ENCODE assay signal across 1 cellular context in genomic region chr4:20618010-20618409, GRCh38.
TF ChIP-seq lines count a peak whose summit lies in the region.

No MANE protein-coding gene starts in this region.

TF ChIP-seq in WTC11, 78 proteins besides CTCF, POLR2A, EP300 and RAD21 (continued from another document):
- TF ChIP-seq AFF4 (CRISPR knock-in tag; IDR thresholded peaks at IDR 0.05; ENCODE audit: borderline replicate concordance) (no peak), ATF1 (CRISPR knock-in tag; IDR thresholded peaks at IDR 0.05) (no peak), TP53 (CRISPR knock-in tag; IDR thresholded peaks at IDR 0.05) (no peak), SP1 (CRISPR knock-in tag; conservative IDR thresholded peaks at IDR 0.05) (no peak), ELF4 (CRISPR knock-in tag; IDR thresholded peaks at IDR 0.05; ENCODE audit: low read depth) (no peak), RELA (CRISPR knock-in tag; IDR thresholded peaks at IDR 0.05; ENCODE audit: borderline replicate concordance) (no peak), GABPB1 (CRISPR knock-in tag; IDR thresholded peaks at IDR 0.05) (no peak), ZNF425 (CRISPR knock-in tag; conservative IDR thresholded peaks at IDR 0.05) (no peak), ARID4B (CRISPR knock-in tag; IDR thresholded peaks at IDR 0.05; ENCODE audit: borderline replicate concordance) (no peak)
- TF ChIP-seq, protein P1, sequence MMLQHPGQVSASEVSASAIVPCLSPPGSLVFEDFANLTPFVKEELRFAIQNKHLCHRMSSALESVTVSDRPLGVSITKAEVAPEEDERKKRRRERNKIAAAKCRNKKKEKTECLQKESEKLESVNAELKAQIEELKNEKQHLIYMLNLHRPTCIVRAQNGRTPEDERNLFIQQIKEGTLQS (CRISPR knock-in tag; conservative IDR thresholded peaks at IDR 0.05) = no peak
- TF ChIP-seq, protein P2, sequence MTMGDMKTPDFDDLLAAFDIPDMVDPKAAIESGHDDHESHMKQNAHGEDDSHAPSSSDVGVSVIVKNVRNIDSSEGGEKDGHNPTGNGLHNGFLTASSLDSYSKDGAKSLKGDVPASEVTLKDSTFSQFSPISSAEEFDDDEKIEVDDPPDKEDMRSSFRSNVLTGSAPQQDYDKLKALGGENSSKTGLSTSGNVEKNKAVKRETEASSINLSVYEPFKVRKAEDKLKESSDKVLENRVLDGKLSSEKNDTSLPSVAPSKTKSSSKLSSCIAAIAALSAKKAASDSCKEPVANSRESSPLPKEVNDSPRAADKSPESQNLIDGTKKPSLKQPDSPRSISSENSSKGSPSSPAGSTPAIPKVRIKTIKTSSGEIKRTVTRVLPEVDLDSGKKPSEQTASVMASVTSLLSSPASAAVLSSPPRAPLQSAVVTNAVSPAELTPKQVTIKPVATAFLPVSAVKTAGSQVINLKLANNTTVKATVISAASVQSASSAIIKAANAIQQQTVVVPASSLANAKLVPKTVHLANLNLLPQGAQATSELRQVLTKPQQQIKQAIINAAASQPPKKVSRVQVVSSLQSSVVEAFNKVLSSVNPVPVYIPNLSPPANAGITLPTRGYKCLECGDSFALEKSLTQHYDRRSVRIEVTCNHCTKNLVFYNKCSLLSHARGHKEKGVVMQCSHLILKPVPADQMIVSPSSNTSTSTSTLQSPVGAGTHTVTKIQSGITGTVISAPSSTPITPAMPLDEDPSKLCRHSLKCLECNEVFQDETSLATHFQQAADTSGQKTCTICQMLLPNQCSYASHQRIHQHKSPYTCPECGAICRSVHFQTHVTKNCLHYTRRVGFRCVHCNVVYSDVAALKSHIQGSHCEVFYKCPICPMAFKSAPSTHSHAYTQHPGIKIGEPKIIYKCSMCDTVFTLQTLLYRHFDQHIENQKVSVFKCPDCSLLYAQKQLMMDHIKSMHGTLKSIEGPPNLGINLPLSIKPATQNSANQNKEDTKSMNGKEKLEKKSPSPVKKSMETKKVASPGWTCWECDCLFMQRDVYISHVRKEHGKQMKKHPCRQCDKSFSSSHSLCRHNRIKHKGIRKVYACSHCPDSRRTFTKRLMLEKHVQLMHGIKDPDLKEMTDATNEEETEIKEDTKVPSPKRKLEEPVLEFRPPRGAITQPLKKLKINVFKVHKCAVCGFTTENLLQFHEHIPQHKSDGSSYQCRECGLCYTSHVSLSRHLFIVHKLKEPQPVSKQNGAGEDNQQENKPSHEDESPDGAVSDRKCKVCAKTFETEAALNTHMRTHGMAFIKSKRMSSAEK (CRISPR knock-in tag; IDR thresholded peaks at IDR 0.05; ENCODE audit: borderline replicate concordance) = no peak
